In genomic region chr2:240215676-240216051, GRCh38 we compare ENCODE assay signal across 26 cellular contexts.
"Had no signal": no experiment of that assay in that cellular context is flagged by ENCODE, and none has a peak within 500 bp of the region (broad histone marks: within the 10 kb centered on the region; RNA-seq: fewer than 3 reads in every experiment).

No MANE protein-coding gene starts in this region.

- ATAC-seq: activated CD4-positive, CD25-positive, alpha-beta regulatory T cell treated with anti-CD3 and anti-CD28 coated beads, Interleukin-2, amount 50 U/mL, for 24 hours; activated CD8-positive, alpha-beta memory T cell treated with anti-CD3 and anti-CD28 coated beads, Interleukin-2, amount 10 ng/mL, durations not matched to agents 7 days and 5 days; activated CD8-positive, alpha-beta T cell treated with anti-CD3 and anti-CD28 coated beads for 36 hours; activated naive CD8-positive, alpha-beta T cell treated with anti-CD3 and anti-CD28 coated beads, Interleukin-2, amount 50 U/mL, for 24 hours; body of pancreas; effector memory CD8-positive, alpha-beta T cell; T-helper 17 cell; upper lobe of right lung had no signal

- H2AFZ ChIP-seq: hepatocyte had no signal

- H3K36me3 Mint-ChIP-seq: activated CD8-positive, alpha-beta memory T cell treated with anti-CD3 and anti-CD28 coated beads, Interleukin-2, amount 10 ng/mL, durations not matched to agents 7 days and 5 days; immature natural killer cell; memory B cell; naive B cell had no signal

- H3K4me3 ChIP-seq: body of pancreas, cardiac muscle cell, esophagus muscularis mucosa, hepatocyte, SK-N-MC, upper lobe of right lung had no signal

- H3K27me3 ChIP-seq: body of pancreas, cardiac muscle cell, hepatocyte, upper lobe of right lung had no signal

- H3K79me2 ChIP-seq: hepatocyte had no signal

- H3K9me3 Mint-ChIP-seq: activated CD4-positive, alpha-beta T cell treated with anti-CD3 and anti-CD28 coated beads, Interleukin-2, amount 10 ng/mL, durations not matched to agents 7 days and 5 days; activated CD8-positive, alpha-beta T cell treated with anti-CD3 and anti-CD28 coated beads for 36 hours; activated naive CD8-positive, alpha-beta T cell treated with anti-CD3 and anti-CD28 coated beads, Interleukin-2, amount 50 U/mL, for 24 hours; effector memory CD8-positive, alpha-beta T cell; immature natural killer cell; memory B cell had no signal

- H3K4me2 ChIP-seq: hepatocyte had no signal

- H3K4me3 Mint-ChIP-seq: activated CD4-positive, alpha-beta T cell treated with anti-CD3 and anti-CD28 coated beads, Interleukin-2, amount 10 ng/mL, durations not matched to agents 7 days and 5 days; activated CD8-positive, alpha-beta memory T cell treated with anti-CD3 and anti-CD28 coated beads, Interleukin-2, amount 10 ng/mL, durations not matched to agents 7 days and 5 days; activated CD8-positive, alpha-beta T cell treated with anti-CD3 and anti-CD28 coated beads for 36 hours; activated naive CD8-positive, alpha-beta T cell treated with anti-CD3 and anti-CD28 coated beads, Interleukin-2, amount 50 U/mL, for 24 hours; effector memory CD8-positive, alpha-beta T cell; immature natural killer cell; memory B cell; T-helper 17 cell had no signal

- H3K9me3 ChIP-seq: body of pancreas, esophagus muscularis mucosa, upper lobe of right lung had no signal

- H3K4me1 ChIP-seq: body of pancreas, esophagus muscularis mucosa, upper lobe of right lung had no signal

- H3K36me3 ChIP-seq: cardiac muscle cell, esophagus muscularis mucosa, upper lobe of right lung had no signal

- FAIRE-seq: colon, endothelial cell of umbilical vein, frontal cortex had no signal

- H3K27ac Mint-ChIP-seq: activated CD4-positive, alpha-beta T cell treated with anti-CD3 and anti-CD28 coated beads, Interleukin-2, amount 10 ng/mL, durations not matched to agents 7 days and 5 days; activated CD8-positive, alpha-beta memory T cell treated with anti-CD3 and anti-CD28 coated beads, Interleukin-2, amount 10 ng/mL, durations not matched to agents 7 days and 5 days; activated CD8-positive, alpha-beta T cell treated with anti-CD3 and anti-CD28 coated beads for 36 hours; activated naive CD8-positive, alpha-beta T cell treated with anti-CD3 and anti-CD28 coated beads, Interleukin-2, amount 50 U/mL, for 24 hours; effector memory CD8-positive, alpha-beta T cell; immature natural killer cell; memory B cell; naive B cell; T-helper 17 cell had no signal

- H3K4me1 Mint-ChIP-seq: activated CD4-positive, alpha-beta T cell treated with anti-CD3 and anti-CD28 coated beads, Interleukin-2, amount 10 ng/mL, durations not matched to agents 7 days and 5 days; activated CD8-positive, alpha-beta memory T cell treated with anti-CD3 and anti-CD28 coated beads, Interleukin-2, amount 10 ng/mL, durations not matched to agents 7 days and 5 days; activated naive CD8-positive, alpha-beta T cell treated with anti-CD3 and anti-CD28 coated beads, Interleukin-2, amount 50 U/mL, for 24 hours; immature natural killer cell; memory B cell; naive B cell had no signal

- H3K27ac ChIP-seq: body of pancreas, cardiac muscle cell, esophagus muscularis mucosa, hepatocyte, SK-N-MC, upper lobe of right lung had no signal

- DNase-seq: activated CD4-positive, alpha-beta T cell treated with anti-CD3 and anti-CD28 coated beads, Interleukin-2, amount 10 ng/mL, durations not matched to agents 7 days and 5 days; activated CD8-positive, alpha-beta memory T cell treated with anti-CD3 and anti-CD28 coated beads, Interleukin-2, amount 10 ng/mL, durations not matched to agents 7 days and 5 days; activated CD8-positive, alpha-beta T cell treated with anti-CD3 and anti-CD28 coated beads for 36 hours; activated naive CD8-positive, alpha-beta T cell treated with anti-CD3 and anti-CD28 coated beads, Interleukin-2, amount 50 U/mL, for 24 hours; activated T-cell treated with anti-CD3 and anti-CD28 coated beads for 4 hours; effector memory CD8-positive, alpha-beta T cell; glutamatergic neuron; immature natural killer cell; kidney glomerular epithelial cell; naive B cell; occipital lobe; stimulated activated CD4-positive, alpha-beta T cell treated with anti-CD3 and anti-CD28 coated beads, Interleukin-4, amount 100 ng/mL, for 24 hours; stimulated activated naive CD4-positive, alpha-beta T cell treated with Interleukin-2 at 50 U/mL for 16 hours; SW 1271; T-helper 17 cell had no signal
